Comparison of ENCODE assay signal across 29 cellular contexts in genomic region chr14:76446486-76446885, GRCh38.
"Had no signal": no experiment of that assay in that cellular context is flagged by ENCODE, and none has a peak within 500 bp of the region (broad histone marks: within the 10 kb centered on the region; RNA-seq: fewer than 3 reads in every experiment).

No MANE protein-coding gene starts in this region.

- H3K4me1 ChIP-seq: ascending aorta, breast epithelium, colonic mucosa had no signal

- H3K27ac Mint-ChIP-seq: activated CD4-positive, alpha-beta memory T cell treated with anti-CD3 and anti-CD28 coated beads, Interleukin-2, amount 10 ng/mL, durations not matched to agents 7 days and 5 days; activated CD4-positive, alpha-beta T cell treated with anti-CD3 and anti-CD28 coated beads, Interleukin-2, amount 10 ng/mL, durations not matched to agents 7 days and 5 days; activated naive CD4-positive, alpha-beta T cell treated with anti-CD3 and anti-CD28 coated beads, Interleukin-2, amount 10 ng/mL, durations not matched to agents 7 days and 5 days; activated naive CD4-positive, alpha-beta T cell treated with anti-CD3 and anti-CD28 coated beads, Interleukin-2, amount 50 U/mL, for 72 hours; activated naive CD8-positive, alpha-beta T cell treated with anti-CD3 and anti-CD28 coated beads, Interleukin-2, amount 10 ng/mL, durations not matched to agents 7 days and 5 days; activated T-cell treated with anti-CD3 and anti-CD28 coated beads, Interleukin-2, amount 50 U/mL, for 24 hours; activated T-cell treated with anti-CD3 and anti-CD28 coated beads, Interleukin-2, amount 50 U/mL, for 72 hours; WTC11 had no signal

- ATAC-seq: activated naive CD4-positive, alpha-beta T cell treated with anti-CD3 and anti-CD28 coated beads, Interleukin-2, amount 50 U/mL, for 72 hours; activated T-cell treated with anti-CD3 and anti-CD28 coated beads, Interleukin-2, amount 50 U/mL, for 72 hours; esophagus mucosa; WTC11 had no signal

- H3K27me3 ChIP-seq: ascending aorta, breast epithelium, cardiac muscle cell, colonic mucosa had no signal

- H3K4me3 Mint-ChIP-seq: activated CD4-positive, alpha-beta memory T cell treated with anti-CD3 and anti-CD28 coated beads, Interleukin-2, amount 10 ng/mL, durations not matched to agents 7 days and 5 days; activated CD4-positive, alpha-beta T cell treated with anti-CD3 and anti-CD28 coated beads, Interleukin-2, amount 10 ng/mL, durations not matched to agents 7 days and 5 days; activated naive CD4-positive, alpha-beta T cell treated with anti-CD3 and anti-CD28 coated beads, Interleukin-2, amount 10 ng/mL, durations not matched to agents 7 days and 5 days; activated naive CD8-positive, alpha-beta T cell treated with anti-CD3 and anti-CD28 coated beads, Interleukin-2, amount 10 ng/mL, durations not matched to agents 7 days and 5 days; activated T-cell treated with anti-CD3 and anti-CD28 coated beads, Interleukin-2, amount 50 U/mL, for 24 hours; activated T-cell treated with anti-CD3 and anti-CD28 coated beads, Interleukin-2, amount 50 U/mL, for 72 hours; brain; WTC11 had no signal

- H3K27ac ChIP-seq: ascending aorta, breast epithelium, cardiac muscle cell, colonic mucosa, epithelial cell of prostate, VCaP had no signal

- DNase-seq: activated CD4-positive, alpha-beta memory T cell treated with anti-CD3 and anti-CD28 coated beads, Interleukin-2, amount 10 ng/mL, durations not matched to agents 7 days and 5 days; activated CD4-positive, alpha-beta T cell treated with anti-CD3 and anti-CD28 coated beads for 1 hour; activated CD4-positive, alpha-beta T cell treated with anti-CD3 and anti-CD28 coated beads for 4 hours; activated CD4-positive, alpha-beta T cell treated with anti-CD3 and anti-CD28 coated beads, Interleukin-2, amount 10 ng/mL, durations not matched to agents 7 days and 5 days; activated CD4-positive, alpha-beta T cell treated with anti-CD3 and anti-CD28 coated beads, Interleukin-2, amount 50 U/mL, for 4 hours; activated CD8-positive, alpha-beta memory T cell treated with anti-CD3 and anti-CD28 coated beads, Interleukin-2, amount 50 U/mL, for 48 hours; activated gamma-delta T cell; activated naive CD4-positive, alpha-beta T cell; activated naive CD4-positive, alpha-beta T cell treated with anti-CD3 and anti-CD28 coated beads, Interleukin-2, amount 10 ng/mL, durations not matched to agents 7 days and 5 days; activated naive CD8-positive, alpha-beta T cell treated with anti-CD3 and anti-CD28 coated beads, Interleukin-2, amount 10 ng/mL, durations not matched to agents 7 days and 5 days; activated T-cell treated with anti-CD3 and anti-CD28 coated beads for 4 hours; activated T-cell treated with anti-CD3 and anti-CD28 coated beads, Interleukin-2, amount 50 U/mL, for 24 hours; activated T-cell treated with anti-CD3 and anti-CD28 coated beads, Interleukin-2, amount 50 U/mL, for 72 hours; central memory CD4-positive, alpha-beta T cell; cerebellar nuclear complex; colonic mucosa; effector CD8-positive, alpha-beta T cell; foreskin fibroblast; head of caudate nucleus; hippocampal formation had no signal

- H3K27me3 Mint-ChIP-seq: brain had no signal

- H3K36me3 ChIP-seq: ascending aorta, breast epithelium, cardiac muscle cell, colonic mucosa had no signal

- H3K4me1 Mint-ChIP-seq: activated CD4-positive, alpha-beta memory T cell treated with anti-CD3 and anti-CD28 coated beads, Interleukin-2, amount 10 ng/mL, durations not matched to agents 7 days and 5 days; activated CD4-positive, alpha-beta T cell treated with anti-CD3 and anti-CD28 coated beads, Interleukin-2, amount 10 ng/mL, durations not matched to agents 7 days and 5 days; activated naive CD4-positive, alpha-beta T cell treated with anti-CD3 and anti-CD28 coated beads, Interleukin-2, amount 10 ng/mL, durations not matched to agents 7 days and 5 days; activated naive CD8-positive, alpha-beta T cell treated with anti-CD3 and anti-CD28 coated beads, Interleukin-2, amount 10 ng/mL, durations not matched to agents 7 days and 5 days; WTC11 had no signal

- H3K4me3 ChIP-seq: ascending aorta, breast epithelium, cardiac muscle cell, colonic mucosa had no signal

- H3K36me3 Mint-ChIP-seq: activated naive CD4-positive, alpha-beta T cell treated with anti-CD3 and anti-CD28 coated beads, Interleukin-2, amount 10 ng/mL, durations not matched to agents 7 days and 5 days; activated naive CD4-positive, alpha-beta T cell treated with anti-CD3 and anti-CD28 coated beads, Interleukin-2, amount 50 U/mL, for 72 hours; activated naive CD8-positive, alpha-beta T cell treated with anti-CD3 and anti-CD28 coated beads, Interleukin-2, amount 10 ng/mL, durations not matched to agents 7 days and 5 days; brain; WTC11 had no signal

- H3K9me3 ChIP-seq: ascending aorta, breast epithelium, colonic mucosa had no signal

- H3K9me3 Mint-ChIP-seq: activated CD4-positive, alpha-beta memory T cell treated with anti-CD3 and anti-CD28 coated beads, Interleukin-2, amount 10 ng/mL, durations not matched to agents 7 days and 5 days; activated CD4-positive, alpha-beta T cell treated with anti-CD3 and anti-CD28 coated beads, Interleukin-2, amount 10 ng/mL, durations not matched to agents 7 days and 5 days; activated naive CD4-positive, alpha-beta T cell treated with anti-CD3 and anti-CD28 coated beads, Interleukin-2, amount 10 ng/mL, durations not matched to agents 7 days and 5 days; activated naive CD4-positive, alpha-beta T cell treated with anti-CD3 and anti-CD28 coated beads, Interleukin-2, amount 50 U/mL, for 72 hours; activated naive CD8-positive, alpha-beta T cell treated with anti-CD3 and anti-CD28 coated beads, Interleukin-2, amount 10 ng/mL, durations not matched to agents 7 days and 5 days; activated T-cell treated with anti-CD3 and anti-CD28 coated beads, Interleukin-2, amount 50 U/mL, for 24 hours; activated T-cell treated with anti-CD3 and anti-CD28 coated beads, Interleukin-2, amount 50 U/mL, for 72 hours; brain; WTC11 had no signal
